ENCODE assay signal across 35 cellular contexts in genomic region chr11:102830328-102830727, GRCh38. TPM values are rescaled to one million over a fixed set of nuclear protein-coding genes. Genes with fewer than 3 reads are reported as not detected.
DNase-seq lines count a peak whose midpoint lies in the region; ATAC-seq and TF ChIP-seq lines count a peak whose summit lies in the region.
"Had no signal": no experiment of that assay in that cellular context is flagged by ENCODE, and none has a peak within 500 bp of the region (broad histone marks: within the 10 kb centered on the region; RNA-seq: fewer than 3 reads in every experiment).

No MANE protein-coding gene starts in this region.

- WGBS in mammary epithelial cell (ENCODE audit: low coverage, missing lambda C conversion rate) = 75% methylated on average over 2 of the region's 2 CpGs

- DNase-seq in mammary epithelial cell (peak; percentile 52), breast epithelium (ENCODE audit: low spot score in 2 of 2) (no peak), amniotic epithelial cell (ENCODE audit: low read depth) (peak; percentile 47), fibroblast of the aortic adventitia (ENCODE audit: low read depth) (peak; percentile 34), NCI-H82 treated with DMSO at 0.1 percent for 48 hours (lab: John Stamatoyannopoulos, UW; ENCODE audit: unreplicated experiment) (no peak), medulla oblongata (ENCODE audit: extremely low spot score) (no peak)
- DNase-seq in stimulated activated CD8-positive, alpha-beta memory T cell treated with anti-CD3 and anti-CD28 coated beads, Interleukin-4, amount 100 ng/mL, for 48 hours = no peak
- DNase-seq: activated CD4-positive, alpha-beta T cell treated with anti-CD3 and anti-CD28 coated beads, Interleukin-2, amount 50 U/mL, for 48 hours; activated CD8-positive, alpha-beta memory T cell treated with anti-CD3 and anti-CD28 coated beads, Interleukin-2, amount 50 U/mL, for 48 hours; activated naive CD4-positive, alpha-beta T cell treated with anti-CD3 and anti-CD28 coated beads, Interleukin-2, amount 10 ng/mL, durations not matched to agents 7 days and 5 days; AML-193; anterior cingulate cortex; caudate nucleus; CD4-positive, alpha-beta memory T cell; GOT3; heart left ventricle; left cardiac atrium; mesendoderm; NCI-H1105; NCI-H1930; NCI-H526 treated with DMSO at 0.1 percent for 48 hours; stimulated activated CD4-positive, alpha-beta T cell treated with anti-CD3 and anti-CD28 coated beads, Interleukin-15, amount 100 ng/mL, for 24 hours; stimulated activated naive CD4-positive, alpha-beta T cell had no signal

- H3K9ac ChIP-seq in mammary epithelial cell (ENCODE audit: insufficient read depth, low read length) = no peak overlapping the region

- no peaks in the 10 kb centered on the region for H3K79me2 ChIP-seq in mammary epithelial cell (ENCODE audit: insufficient read depth, low read length)

- H3K9me3 ChIP-seq in mammary epithelial cell (replicated peaks; ENCODE audit: insufficient read depth, low read length) (no peaks in the 10 kb centered on the region), breast epithelium (peaks cover 0 to 6% of the 10 kb centered on the region in 2 donors)
- H3K9me3 ChIP-seq: heart left ventricle, prostate gland, SJSA1, thoracic aorta, vagina had no signal

- H3K27ac ChIP-seq in mammary epithelial cell (ENCODE audit: insufficient read depth, low read depth, low read length) = no peak overlapping the region
- no peak overlapping the region for H3K27ac ChIP-seq in breast epithelium
- H3K27ac ChIP-seq: 22Rv1, heart left ventricle, prostate gland, SJSA1, thoracic aorta, vagina had no signal

- peak overlapping the region; percentile 46 for H3K4me2 ChIP-seq in mammary epithelial cell (ENCODE audit: insufficient read depth, low read depth, low read length)

- H2AFZ ChIP-seq in mammary epithelial cell (ENCODE audit: low read depth, low read length) = peak overlapping the region; percentile 80

- CTCF ChIA-PET in mammary epithelial cell (lab: Charles Lee; ENCODE audit: low non-redundant PET) = no interaction called here

- no peaks in the 10 kb centered on the region for H3K36me3 ChIP-seq in mammary epithelial cell (ENCODE audit: insufficient read depth, low read length)
- no peaks in the 10 kb centered on the region for H3K36me3 ChIP-seq in breast epithelium
- H3K36me3 ChIP-seq: heart left ventricle, prostate gland, SJSA1, thoracic aorta, vagina had no signal

- dilution Hi-C loops in mammary epithelial cell (cut with HindIII; ENCODE audit: low sequenced_read_pairs) = no loop called here

- peaks cover 13% of the 10 kb centered on the region for H3K4me1 ChIP-seq in mammary epithelial cell (ENCODE audit: insufficient read depth, low read length)
- no peaks in the 10 kb centered on the region for H3K4me1 ChIP-seq in breast epithelium
- H3K4me1 ChIP-seq: heart left ventricle, prostate gland, SJSA1, vagina had no signal

- BruUV-seq in mammary epithelial cell (replicated peaks; lab: Mats Ljungman, UMichigan) = no TSS peak

- no peak for ATAC-seq in GM21423 (IDR thresholded peaks at IDR 0.05; ENCODE audit: unreplicated experiment)
- ATAC-seq: activated CD4-positive, CD25-positive, alpha-beta regulatory T cell treated with anti-CD3 and anti-CD28 coated beads, Interleukin-2, amount 50 U/mL, for 24 hours; heart left ventricle; K562; left cardiac atrium had no signal

- intact Hi-C loops in mammary epithelial cell (cut with micrococcal nuclease) = no loop called here
- intact Hi-C loops in breast epithelium (cut with DNase I; ENCODE audit: low total_unique reads) = no loop called here

- H3K4me3 ChIP-seq in mammary epithelial cell (replicated peaks in 1 of 3; ENCODE audit: insufficient read depth in 1 of 3, low read depth in 2 of 3, low read length in 3 of 3) (no peak overlapping the region), breast epithelium (no peak overlapping the region), fibroblast of the aortic adventitia (ENCODE audit: low read depth, low read length) (no peak overlapping the region)
- H3K4me3 ChIP-seq: heart left ventricle, K562, prostate gland, SJSA1, thoracic aorta, vagina had no signal

- TF ChIP-seq CTCF in mammary epithelial cell (conservative IDR thresholded peaks at IDR 0.05 in 1 of 2, IDR thresholded peaks at IDR 0.05 in 1 of 2; ENCODE audit: extremely low read depth in 1 of 2, insufficient read depth in 1 of 2, low read depth in 1 of 2, low read length in 2 of 2) = no peak
- TF ChIP-seq CTCF in breast epithelium (IDR thresholded peaks at IDR 0.05) = no peak
- TF ChIP-seq CTCF in fibroblast of the aortic adventitia (IDR thresholded peaks at IDR 0.05; ENCODE audit: insufficient read depth, low read length) = no peak

- in situ Hi-C loops in mammary epithelial cell (cut with MboI; ENCODE audit: low sequenced_read_pairs in 2 of 2) = no loop called here

- no peaks in the 10 kb centered on the region for H4K20me1 ChIP-seq in mammary epithelial cell (ENCODE audit: insufficient read depth, low read length)

- TF ChIP-seq POLR2A in breast epithelium (IDR thresholded peaks at IDR 0.05) = no peak

- H3K27me3 ChIP-seq in mammary epithelial cell (ENCODE audit: insufficient read depth, low read length) = no peaks in the 10 kb centered on the region
- H3K27me3 ChIP-seq in breast epithelium = no peaks in the 10 kb centered on the region
- H3K27me3 ChIP-seq: SJSA1, vagina had no signal

RNA-seq across cellular contexts. Expression of gene MMP3, which starts 13.1 kb away (rescaled TPM):
- total RNA-seq in mammary epithelial cell (1 to 10 TPM in 1 of 2 donors, not detected in 1; 5.8 TPM), breast epithelium (10 to 100 TPM; 11.0 to 63.4 (median 23.9) TPM), fibroblast of the aortic adventitia (ENCODE audit: low replicate concordance) (3.3 TPM in 1 of 2 replicates, not detected in the other)
- 0.53 TPM for polyA plus RNA-seq in mammary epithelial cell
- not detected for polyA minus RNA-seq in mammary epithelial cell
- total RNA-seq: CD4-positive, alpha-beta memory T cell; dermis microvascular lymphatic vessel endothelial cell; heart left ventricle; HT-29; K562; left cardiac atrium; myocyte; T-helper 1 cell treated with Interleukin-12 subunit alpha and Interleukin-12 subunit beta and Interleukin-4 antibody, amounts not matched to agents 30 ng/mL and 1 ng/mL, for 36 hours; vagina had no signal
- polyA plus RNA-seq: CD4-positive, alpha-beta memory T cell; heart left ventricle; K562 had no signal

RNA-seq across cellular contexts. Expression of gene MMP1, which starts 32.4 kb away (rescaled TPM):
- total RNA-seq in mammary epithelial cell (10 to 100 TPM in 1 of 2 donors, 1 to 10 TPM in 1; 1.7 to 70.5 TPM), breast epithelium (not detected), fibroblast of the aortic adventitia (ENCODE audit: low replicate concordance) (13.2 and 3,834 TPM in 2 replicates)
- 22.1 TPM for polyA plus RNA-seq in mammary epithelial cell
- 4.7 TPM for polyA minus RNA-seq in mammary epithelial cell
- total RNA-seq: CD4-positive, alpha-beta memory T cell; HT-29; T-helper 1 cell treated with Interleukin-12 subunit alpha and Interleukin-12 subunit beta and Interleukin-4 antibody, amounts not matched to agents 30 ng/mL and 1 ng/mL, for 36 hours; vagina had no signal
- polyA plus RNA-seq: CD4-positive, alpha-beta memory T cell had no signal

RNA-seq across cellular contexts. Expression of gene MMP12, which starts 44.5 kb away (rescaled TPM):
- total RNA-seq in mammary epithelial cell = not detected
- polyA plus RNA-seq in mammary epithelial cell = 0.03 TPM
- polyA minus RNA-seq in mammary epithelial cell = not detected
- 1 to 10 TPM in 1 of 3 donors, not detected in 2; 3.5 TPM for total RNA-seq in breast epithelium
- not detected in 2 replicates for total RNA-seq in fibroblast of the aortic adventitia (ENCODE audit: low replicate concordance)
- total RNA-seq: CD4-positive, alpha-beta memory T cell; dermis microvascular lymphatic vessel endothelial cell; HT-29; K562; left cardiac atrium; myocyte; prostate gland; T-helper 1 cell treated with Interleukin-12 subunit alpha and Interleukin-12 subunit beta and Interleukin-4 antibody, amounts not matched to agents 30 ng/mL and 1 ng/mL, for 36 hours; thoracic aorta; vagina had no signal
- polyA plus RNA-seq: CD4-positive, alpha-beta memory T cell; heart left ventricle; K562 had no signal

RNA-seq across cellular contexts. Expression of gene MMP10, which starts 49.9 kb away (rescaled TPM):
- total RNA-seq in mammary epithelial cell (10 to 100 TPM in 1 of 2 donors, 1 to 10 TPM in 1; 2.5 to 30.6 TPM), breast epithelium (under 1 TPM in 1 of 3 donors, not detected in 2; 0.66 TPM), fibroblast of the aortic adventitia (ENCODE audit: low replicate concordance) (3.6 TPM in 1 of 2 replicates, not detected in the other)
- polyA plus RNA-seq in mammary epithelial cell = 9.2 TPM
- 2.0 TPM for polyA minus RNA-seq in mammary epithelial cell
- total RNA-seq: CD4-positive, alpha-beta memory T cell; heart left ventricle; HT-29; K562; left cardiac atrium; myocyte; T-helper 1 cell treated with Interleukin-12 subunit alpha and Interleukin-12 subunit beta and Interleukin-4 antibody, amounts not matched to agents 30 ng/mL and 1 ng/mL, for 36 hours; thoracic aorta; vagina had no signal
- polyA plus RNA-seq: CD4-positive, alpha-beta memory T cell; heart left ventricle; K562 had no signal

Comparison
In these comparisons a context has a peak if more than half of its experiments do, and no peak if none do; other contexts are left out.
1. DNase-seq: peak in mammary epithelial cell (single experiment), amniotic epithelial cell (single experiment) and fibroblast of the aortic adventitia (single experiment); none in breast epithelium (0 of 2), NCI-H82 treated with DMSO at 0.1 percent for 48 hours (single experiment), stimulated activated CD8-positive, alpha-beta memory T cell treated with anti-CD3 and anti-CD28 coated beads, Interleukin-4, amount 100 ng/mL, for 48 hours (single experiment) and medulla oblongata (single experiment).